Comparison of ENCODE assay signal across 9 cellular contexts in genomic region chr20:32018269-32019155, GRCh38. TPM values are rescaled to one million over a fixed set of nuclear protein-coding genes. Genes with fewer than 3 reads are reported as not detected.
DNase-seq lines count a peak whose midpoint lies in the region; ATAC-seq and TF ChIP-seq lines count a peak whose summit lies in the region.
"Had no signal": no experiment of that assay in that cellular context is flagged by ENCODE, and none has a peak within 500 bp of the region (broad histone marks: within the 10 kb centered on the region; RNA-seq: fewer than 3 reads in every experiment).

No MANE protein-coding gene starts in this region.

- peaks cover 4 to 28% of the 10 kb centered on the region in 2 donors for H3K4me1 ChIP-seq in left lung

- no peak for TF ChIP-seq POLR2A in NB4 (IDR thresholded peaks at IDR 0.05; ENCODE audit: extremely low read depth, insufficient read length)

- in situ Hi-C loops in brain microvascular endothelial cell (cut with HindIII; ENCODE audit: low pct_ligation_motif_present, low sequenced_read_pairs), result no loop called here

- ATAC-seq in left lung, result peak; percentile 92

- intact Hi-C loops in left lung (cut with DNase I), result no loop called here

- no peaks in the 10 kb centered on the region for H3K9me3 ChIP-seq in left lung

- H3K36me3 ChIP-seq in brain microvascular endothelial cell (replicated peaks) (no peaks in the 10 kb centered on the region), left lung (no peaks in the 10 kb centered on the region)

- DNase-seq in EH (ENCODE audit: low read depth) (peak; percentile 8), NB4 (ENCODE audit: low read depth) (peak; percentile 40), T follicular helper cell (ENCODE audit: low read depth) (peak; percentile 27), brain microvascular endothelial cell (no peak), left lung (peak; percentile 44 to 90), cerebellar nuclear complex (lab: John Stamatoyannopoulos, UW) (no peak), GM03348 (ENCODE audit: low spot score) (no peak)
- DNase-seq in stimulated activated CD4-positive, alpha-beta T cell treated with anti-CD3 and anti-CD28 coated beads, TNF-alpha, amount 100 ng/mL, for 24 hours (ENCODE audit: low read depth in 3 of 3), result peak in 2 of 3 experiments; percentile 22 to 55

- H3K27ac ChIP-seq in brain microvascular endothelial cell, result no peak overlapping the region
- no peak overlapping the region for H3K27ac ChIP-seq in left lung

- H3K27me3 ChIP-seq in brain microvascular endothelial cell (replicated peaks) (peaks cover 31% of the 10 kb centered on the region), left lung (peaks cover 30 to 94% of the 10 kb centered on the region in 2 donors)

- H3K4me3 ChIP-seq in NB4 (ENCODE audit: low read depth, low read length) (no peak overlapping the region), brain microvascular endothelial cell (ENCODE audit: low read depth, low read length) (peak overlapping the region; percentile 34), left lung (peak overlapping the region; percentile 41 to 75)

- TF ChIP-seq CTCF in NB4 (IDR thresholded peaks at IDR 0.05; ENCODE audit: low read depth, low read length) (peak; percentile 3), brain microvascular endothelial cell (IDR thresholded peaks at IDR 0.05; ENCODE audit: low read depth, low read length, missing control alignments) (no peak), left lung (IDR thresholded peaks at IDR 0.05) (no peak)

RNA-seq across cellular contexts. Expression of gene CCM2L, which starts 8.3 kb away (rescaled TPM):
- total RNA-seq in left lung, result 10 to 100 TPM in 1 of 2 donors, 1 to 10 TPM in 1; 6.8 to 13.5 TPM

RNA-seq across cellular contexts. Expression of gene HCK, which starts 33.5 kb away (rescaled TPM):
- total RNA-seq in left lung, result 100 to 1,000 TPM in 1 of 2 donors, 10 to 100 TPM in 1; 30.8 to 110 TPM

RNA-seq across cellular contexts. Expression of gene XKR7, which starts 50.6 kb away (rescaled TPM):
- under 1 TPM in 1 of 2 donors, not detected in 1; 0.05 TPM for total RNA-seq in left lung
- total RNA-seq: subcutaneous adipose tissue had no signal

Comparison
In these comparisons a context has a peak if more than half of its experiments do, and no peak if none do; other contexts are left out.
1. DNase-seq: peak in EH (single experiment), NB4 (single experiment), T follicular helper cell (single experiment), left lung (2 of 2) and stimulated activated CD4-positive, alpha-beta T cell treated with anti-CD3 and anti-CD28 coated beads, TNF-alpha, amount 100 ng/mL, for 24 hours (2 of 3); none in brain microvascular endothelial cell (single experiment), cerebellar nuclear complex (0 of 2) and GM03348 (single experiment).